In genomic region chr5:59151162-59151889, GRCh38 we compare ENCODE assay signal across 1 cellular context.
TF ChIP-seq lines count a peak whose summit lies in the region.

No MANE protein-coding gene starts in this region.

TF ChIP-seq in IMR-90, 13 proteins besides CTCF, POLR2A, EP300 and RAD21 (continued from another document):
- TF ChIP-seq BHLHE40 (IDR thresholded peaks at IDR 0.05; ENCODE audit: low read depth, low read length) = no peak
